Comparison of ENCODE assay signal across 10 cellular contexts in genomic region chr15:25345943-25346342, GRCh38.
A peak's percentile ranks its signal among the peaks of the same experiment; 100 is the strongest.
DNase-seq lines count a peak whose midpoint lies in the region; ATAC-seq, FAIRE-seq and TF ChIP-seq lines count a peak whose summit lies in the region.
"Had no signal": no experiment of that assay in that cellular context is flagged by ENCODE, and none has a peak within 500 bp of the region (broad histone marks: within the 10 kb centered on the region; RNA-seq: fewer than 3 reads in every experiment).

No MANE protein-coding gene starts in this region.

- H2AK5ac ChIP-seq in H9 (ENCODE audit: insufficient read length, low read length), result no peak overlapping the region

- H4K91ac ChIP-seq in H9 (ENCODE audit: insufficient read length, low read depth, low read length), result no peak overlapping the region

- DNase-seq in H9, result peak; percentile 60
- no peak for DNase-seq in K562 (ENCODE audit: extremely low read depth in 1 of 4, low spot score in 3 of 4)
- DNase-seq in heart right ventricle, result peak; percentile 52 to 72
- peak; percentile 4 for DNase-seq in retinal pigment epithelial cell (ENCODE audit: low read depth)
- DNase-seq in effector memory CD4-positive, alpha-beta T cell, result no peak
- no peak for DNase-seq in activated CD4-positive, alpha-beta memory T cell treated with anti-CD3 and anti-CD28 coated beads, Interleukin-2, amount 10 ng/mL, durations not matched to agents 7 days and 5 days
- DNase-seq: NCI-H524 had no signal

- H3K23me2 ChIP-seq in H9 (ENCODE audit: insufficient read length, low read depth, low read length, poor library complexity, severe bottlenecking), result no peaks in the 10 kb centered on the region

- H3K14ac ChIP-seq in H9 (ENCODE audit: insufficient read depth, low read length), result no peak overlapping the region

- no peak overlapping the region for H2BK20ac ChIP-seq in H9 (ENCODE audit: low read depth, low read length, poor library complexity, severe bottlenecking)

- no peak overlapping the region for H3K9ac ChIP-seq in H9 (ENCODE audit: extremely low read depth, insufficient read length, low read length)
- peak overlapping the region in 1 of 2 experiments; percentile 76; a peak in 2 of 4 replicates for H3K9ac ChIP-seq in K562 (ENCODE audit: insufficient read depth in 1 of 2, low read depth in 2 of 2, low read length in 2 of 2)

- no peak for TF ChIP-seq POLR2A in K562 (conservative IDR thresholded peaks at IDR 0.05)

- in situ Hi-C loops in K562 (cut with MboI), result no loop called here

- H4K20me1 ChIP-seq in H9 (ENCODE audit: control insufficient read depth, insufficient read depth, insufficient read length) (no peaks in the 10 kb centered on the region), K562 (replicated peaks; ENCODE audit: control insufficient read depth, insufficient read depth, low read length) (no peaks in the 10 kb centered on the region)

- H3K9me3 ChIP-seq in H9 (ENCODE audit: control insufficient read depth, low read depth, low read length), result no peaks in the 10 kb centered on the region
- no peaks in the 10 kb centered on the region for H3K9me3 ChIP-seq in K562 (replicated peaks; ENCODE audit: control insufficient read depth, insufficient read depth, low read depth, low read length)
- peaks cover 0 to 36% (median 21%) of the 10 kb centered on the region in 11 donors for H3K9me3 ChIP-seq in heart right ventricle
- peaks cover 4% of the 10 kb centered on the region for H3K9me3 ChIP-seq in effector memory CD4-positive, alpha-beta T cell (ENCODE audit: control insufficient read depth, low read length)

- intact Hi-C loops in K562 (cut with micrococcal nuclease), result loop anchor here (5.0 kb wide), 1 partner anchor 91 kb away; the partner anchor contains the start of gene UBE3A
- intact Hi-C loops in heart right ventricle (cut with DNase I), result loop anchor here in 7 of 10 donors (5.0 to 10.0 kb wide), 3 partner anchors 56 to 91 kb away; partner anchors contain the start of gene UBE3A (in 7 of the 7)

- H4K5ac ChIP-seq in H9 (ENCODE audit: insufficient read length, low read depth, low read length), result no peak overlapping the region

- H2BK5ac ChIP-seq in H9 (ENCODE audit: insufficient read length, low read length), result no peak overlapping the region

- H3K4me1 ChIP-seq in H9 (ENCODE audit: insufficient read depth, low read length) (peaks cover 4% of the 10 kb centered on the region; the same call in 1 of the 2 replicates), K562 (replicated peaks in 1 of 2; ENCODE audit: control insufficient read depth in 2 of 2, insufficient read depth in 2 of 2, low read length in 2 of 2) (no peaks in the 10 kb centered on the region), heart right ventricle (peaks cover 0 to 23% (median 3%) of the 10 kb centered on the region in 9 donors)
- H3K4me1 ChIP-seq in effector memory CD4-positive, alpha-beta T cell (ENCODE audit: control insufficient read depth, insufficient read depth, low read length, poor library complexity, severe bottlenecking), result no peaks in the 10 kb centered on the region

- POLR2A ChIA-PET in K562 (lab: Yijun Ruan, JAX), result no interaction called here
- POLR2A ChIA-PET in activated CD4-positive, alpha-beta memory T cell treated with anti-CD3 and anti-CD28 coated beads, Interleukin-2, amount 10 ng/mL, durations not matched to agents 7 days and 5 days (lab: Charles Lee), result no interaction called here

- no peak overlapping the region for H2BK12ac ChIP-seq in H9 (ENCODE audit: insufficient read length, low read depth, low read length)

- no peaks in the 10 kb centered on the region for H3K27me3 ChIP-seq in H9 (ENCODE audit: insufficient read depth, low read length)
- H3K27me3 ChIP-seq in K562 (ENCODE audit: control insufficient read depth in 2 of 2, insufficient read depth in 2 of 2, low read length in 2 of 2), result no peaks in the 10 kb centered on the region
- no peaks in the 10 kb centered on the region for H3K27me3 ChIP-seq in heart right ventricle
- H3K27me3 ChIP-seq in effector memory CD4-positive, alpha-beta T cell (replicated peaks; ENCODE audit: control insufficient read depth, insufficient read depth, low read length, poor library complexity, severe bottlenecking), result no peaks in the 10 kb centered on the region

- no peak overlapping the region for H3K56ac ChIP-seq in H9 (ENCODE audit: insufficient read length, low read depth, low read length)

- H2BK15ac ChIP-seq in H9 (ENCODE audit: low read depth, low read length), result no peak overlapping the region

- H3K9me3 Mint-ChIP-seq in H9, result no peaks in the 10 kb centered on the region; a peak in 1 of 5 replicates
- H3K9me3 Mint-ChIP-seq in activated CD4-positive, alpha-beta memory T cell treated with anti-CD3 and anti-CD28 coated beads, Interleukin-2, amount 10 ng/mL, durations not matched to agents 7 days and 5 days, result peaks cover 12% of the 10 kb centered on the region

- TF ChIP-seq EP300 in K562 (IDR thresholded peaks at IDR 0.05; ENCODE audit: low read length), result no peak

- BruUV-seq in K562 (replicated peaks; lab: Mats Ljungman, UMichigan), result no TSS peak

- TF ChIP-seq CTCF in H9 (conservative IDR thresholded peaks at IDR 0.05) (peak; percentile 59), K562 (IDR thresholded peaks at IDR 0.05 in 2 of 3, conservative IDR thresholded peaks at IDR 0.05 in 1 of 3; ENCODE audit: insufficient read depth in 2 of 3, low read depth in 1 of 3, low read length in 3 of 3) (peak in 2 of 3 experiments; percentile 7 to 9; a peak in 1 of 6 replicates), heart right ventricle (IDR thresholded peaks at IDR 0.05) (peak; percentile 6 to 60 (median 43)), retinal pigment epithelial cell (conservative IDR thresholded peaks at IDR 0.05; ENCODE audit: low read depth, low read length) (peak; percentile 61)

- H3K79me2 ChIP-seq in H9 (ENCODE audit: insufficient read depth, low read length) (no peaks in the 10 kb centered on the region), K562 (ENCODE audit: control insufficient read depth, insufficient read depth, low read length) (peaks cover 10% of the 10 kb centered on the region)

- H4K8ac ChIP-seq in H9 (replicated peaks; ENCODE audit: insufficient read length, low read depth, low read length), result no peak overlapping the region

- peaks cover 44 to 48% of the 10 kb centered on the region in 2 experiments for H3K4me1 Mint-ChIP-seq in H9
- no peaks in the 10 kb centered on the region for H3K4me1 Mint-ChIP-seq in activated CD4-positive, alpha-beta memory T cell treated with anti-CD3 and anti-CD28 coated beads, Interleukin-2, amount 10 ng/mL, durations not matched to agents 7 days and 5 days

- no peak overlapping the region for H2AFZ ChIP-seq in H9 (ENCODE audit: low read length)
- H2AFZ ChIP-seq in K562 (ENCODE audit: low read depth, low read length), result no peak overlapping the region

- no peaks in the 10 kb centered on the region for H3K79me1 ChIP-seq in H9 (ENCODE audit: insufficient read depth, low read depth, low read length, poor library complexity, severe bottlenecking)

- H3K4ac ChIP-seq in H9 (ENCODE audit: low read depth, low read length), result no peak overlapping the region

- no peaks in the 10 kb centered on the region for H3K27me3 Mint-ChIP-seq in H9 (ENCODE audit: low read depth)
- no peaks in the 10 kb centered on the region for H3K27me3 Mint-ChIP-seq in activated CD4-positive, alpha-beta memory T cell treated with anti-CD3 and anti-CD28 coated beads, Interleukin-2, amount 10 ng/mL, durations not matched to agents 7 days and 5 days

- H3K4me3 ChIP-seq in K562 (no peak overlapping the region), heart right ventricle (no peak overlapping the region), retinal pigment epithelial cell (ENCODE audit: low read length) (no peak overlapping the region)
- no peak overlapping the region for H3K4me3 ChIP-seq in effector memory CD4-positive, alpha-beta T cell (ENCODE audit: insufficient read depth, low read depth, low read length, poor library complexity, severe bottlenecking)
- H3K4me3 ChIP-seq: lung had no signal

- H3K36me3 Mint-ChIP-seq in H9 (ENCODE audit: insufficient read depth in 1 of 3, low read depth in 3 of 3), result peaks cover 12 to 33% (median 25%) of the 10 kb centered on the region in 3 experiments; a peak in 6 of 7 replicates
- peaks cover 80% of the 10 kb centered on the region for H3K36me3 Mint-ChIP-seq in activated CD4-positive, alpha-beta memory T cell treated with anti-CD3 and anti-CD28 coated beads, Interleukin-2, amount 10 ng/mL, durations not matched to agents 7 days and 5 days (ENCODE audit: low read depth)

- H3K27ac Mint-ChIP-seq in H9, result 0 out of 7 replicates have a peak overlapping the region, but pooled peaks of 1 of the 3 experiments have one; percentile 66
- H3K27ac Mint-ChIP-seq in activated CD4-positive, alpha-beta memory T cell treated with anti-CD3 and anti-CD28 coated beads, Interleukin-2, amount 10 ng/mL, durations not matched to agents 7 days and 5 days, result no peak overlapping the region

- H3K4me3 Mint-ChIP-seq in H9, result no peak overlapping the region
- no peak overlapping the region for H3K4me3 Mint-ChIP-seq in activated CD4-positive, alpha-beta memory T cell treated with anti-CD3 and anti-CD28 coated beads, Interleukin-2, amount 10 ng/mL, durations not matched to agents 7 days and 5 days

- CTCF ChIA-PET in K562 (lab: Yijun Ruan, JAX; ENCODE audit: low intra/inter-chr PET ratio), result interaction anchor here (0.5 kb wide), 1 partner anchor 313 kb away, joined by 3 read pairs; no protein-coding TSS in a partner anchor
- CTCF ChIA-PET in activated CD4-positive, alpha-beta memory T cell treated with anti-CD3 and anti-CD28 coated beads, Interleukin-2, amount 10 ng/mL, durations not matched to agents 7 days and 5 days (lab: Charles Lee), result no interaction called here

- H2BK120ac ChIP-seq in H9 (ENCODE audit: low read depth, low read length, poor library complexity, severe bottlenecking), result no peak overlapping the region

- FAIRE-seq in K562 (lab: Jason Lieb, UNC), result no peak

- H3K36me3 ChIP-seq in K562 (ENCODE audit: control insufficient read depth, insufficient read depth, low read length) (peaks cover 30% of the 10 kb centered on the region; the same call in 2 of the 3 replicates), heart right ventricle (peaks cover 0 to 68% (median 18%) of the 10 kb centered on the region in 9 donors)
- H3K36me3 ChIP-seq in effector memory CD4-positive, alpha-beta T cell (ENCODE audit: control insufficient read depth, insufficient read depth, low read length), result peaks cover 12% of the 10 kb centered on the region

- no peak overlapping the region for H3K27ac ChIP-seq in H9 (ENCODE audit: insufficient read length, low read depth, low read length)
- no peak overlapping the region for H3K27ac ChIP-seq in K562 (ENCODE audit: extremely low read depth, low read depth, low read length)
- H3K27ac ChIP-seq in heart right ventricle, result peak overlapping the region in 9 of 10 donors; percentile 5 to 67 (median 55)
- no peak overlapping the region for H3K27ac ChIP-seq in effector memory CD4-positive, alpha-beta T cell (ENCODE audit: insufficient read depth, low read length, poor library complexity, severe bottlenecking)

- no peak overlapping the region for H3K4me2 ChIP-seq in H9 (ENCODE audit: insufficient read depth, insufficient read length, low read length)
- no peak overlapping the region for H3K4me2 ChIP-seq in K562 (ENCODE audit: insufficient read depth, low read length)

- ATAC-seq in K562, result peak; percentile 74
- ATAC-seq in heart right ventricle, result peak; percentile 88 to 100 (median 98)
- ATAC-seq in HG02610 (IDR thresholded peaks at IDR 0.05; ENCODE audit: unreplicated experiment), result no peak
- no peak for ATAC-seq in GM21528 (IDR thresholded peaks at IDR 0.05; ENCODE audit: low FRiP score, unreplicated experiment)

- H3K18ac ChIP-seq in H9 (ENCODE audit: insufficient read length, low read depth, low read length), result no peak overlapping the region

- H3T11ph ChIP-seq in H9 (ENCODE audit: low read length), result no peak overlapping the region

- no peaks in the 10 kb centered on the region for H3K9me1 ChIP-seq in K562 (ENCODE audit: control insufficient read depth, insufficient read depth, low read length)

- WGBS in H9 (ENCODE audit: extremely low coverage, insufficient read length, low lambda C conversion rate), result no CpG with 5 or more reads among the region's 3 CpGs
- 94% methylated on average over 3 of the region's 3 CpGs for WGBS in K562 (ENCODE audit: insufficient coverage, low coverage, missing lambda C conversion rate)
- WGBS in heart right ventricle, 2 donors, result 62 to 68% methylated on average over 3 of the region's 3 CpGs

- TF ChIP-seq RAD21 in K562 (CRISPR knock-in tag; conservative IDR thresholded peaks at IDR 0.05 in 1 of 2, IDR thresholded peaks at IDR 0.05 in 1 of 2), result no peak

- no peak overlapping the region for H3K23ac ChIP-seq in H9 (ENCODE audit: insufficient read length, low read depth, low read length)

Comparison
In these comparisons a context has a peak if more than half of its experiments do, and no peak if none do; other contexts are left out.
1. DNase-seq: peak in H9 (single experiment), heart right ventricle (2 of 2) and retinal pigment epithelial cell (single experiment); none in K562 (0 of 4), effector memory CD4-positive, alpha-beta T cell (0 of 3) and activated CD4-positive, alpha-beta memory T cell treated with anti-CD3 and anti-CD28 coated beads, Interleukin-2, amount 10 ng/mL, durations not matched to agents 7 days and 5 days (single experiment).
2. H3K27ac ChIP-seq: peak in heart right ventricle (9 of 10); none in H9 (single experiment), K562 (single experiment) and effector memory CD4-positive, alpha-beta T cell (single experiment).
3. CTCF ChIP-seq: peak in every context shown above with its lines; median percentile 61 in retinal pigment epithelial cell; 59 in H9; 43 in heart right ventricle; 8 in K562.
4. ATAC-seq: peak in K562 (single experiment) and heart right ventricle (8 of 8); none in HG02610 (single experiment) and GM21528 (single experiment).